ENCODE assay signal across 8 cellular contexts in genomic region chr17:794876-795275, GRCh38. TPM values are rescaled to one million over a fixed set of nuclear protein-coding genes. Genes with fewer than 3 reads are reported as not detected.
DNase-seq lines count a peak whose midpoint lies in the region; ATAC-seq and TF ChIP-seq lines count a peak whose summit lies in the region.

No MANE protein-coding gene starts in this region.

- CTCF ChIA-PET in AG04450 (lab: Charles Lee), result interaction anchor here (1.5 to 1.8 kb wide), 3 partner anchors 186 to 261 kb away, joined by 5 to 14 read pairs (median 6); no protein-coding TSS in a partner anchor

- H3K9me3 ChIP-seq in AG04450 (ENCODE audit: control insufficient read depth, insufficient read depth, low read length), result no peaks in the 10 kb centered on the region; the same call in 1 of the 2 replicates
- no peaks in the 10 kb centered on the region for H3K9me3 ChIP-seq in thoracic aorta

- H3K27ac ChIP-seq in AG04450 (ENCODE audit: low read depth, low read length), result peak overlapping the region; percentile 39
- H3K27ac ChIP-seq in thoracic aorta, result no peak overlapping the region

- H3K27me3 Mint-ChIP-seq in natural killer cell (ENCODE audit: low read depth in 2 of 2), result no peaks in the 10 kb centered on the region

- H3K36me3 ChIP-seq in thoracic aorta, result peaks cover 8% of the 10 kb centered on the region

- intact Hi-C loops in natural killer cell (cut with micrococcal nuclease), result loop anchor here (2.0 kb wide), 1 partner anchor 204 kb away; no protein-coding TSS in a partner anchor

- H3K27me3 ChIP-seq in AG04450 (ENCODE audit: control insufficient read depth, insufficient read depth, low read length) (no peaks in the 10 kb centered on the region), thoracic aorta (replicated peaks; ENCODE audit: insufficient read depth) (no peaks in the 10 kb centered on the region)

- H3K4me1 Mint-ChIP-seq in natural killer cell, result peaks cover 6 to 9% of the 10 kb centered on the region in 2 donors

- H3K36me3 Mint-ChIP-seq in natural killer cell, result no peaks in the 10 kb centered on the region

- H3K9me3 Mint-ChIP-seq in natural killer cell, result no peaks in the 10 kb centered on the region

- no peak overlapping the region for H3K4me3 ChIP-seq in AG04450 (ENCODE audit: low read depth, low read length)
- H3K4me3 ChIP-seq in fibroblast of villous mesenchyme (ENCODE audit: low read depth, low read length), result no peak overlapping the region
- peak overlapping the region; percentile 63 for H3K4me3 ChIP-seq in thoracic aorta

- no peak overlapping the region for H3K27ac Mint-ChIP-seq in natural killer cell

- TF ChIP-seq CTCF in AG04450 (IDR thresholded peaks at IDR 0.05; ENCODE audit: low read depth, low read length) (peak; percentile 56), GM20000 (IDR thresholded peaks at IDR 0.05; ENCODE audit: extremely low read depth, missing control alignments) (peak; percentile 57), fibroblast of villous mesenchyme (IDR thresholded peaks at IDR 0.05; ENCODE audit: insufficient read depth, low read depth, low read length) (peak; percentile 78), natural killer cell (IDR thresholded peaks at IDR 0.05) (peak; percentile 48), thoracic aorta (IDR thresholded peaks at IDR 0.05) (peak; percentile 79)

- POLR2A ChIA-PET in AG04450 (lab: Yijun Ruan, JAX), result interaction anchor here (0.8 to 1.2 kb wide), 4 partner anchors 185 to 202 kb away, joined by 3 read pairs; partner anchors contain the start of genes NXN and TIMM22

- ATAC-seq in natural killer cell (peak in 2 of 3 donors; percentile 60 to 73), thoracic aorta (ENCODE audit: insufficient number of reproducible peaks, low FRiP score, low read depth) (peak; percentile 19), GM21447 (IDR thresholded peaks at IDR 0.05; ENCODE audit: unreplicated experiment) (no peak)

- peaks cover 0 to 4% of the 10 kb centered on the region in 2 donors for H3K4me1 ChIP-seq in thoracic aorta (ENCODE audit: control insufficient read depth in 1 of 2, low read depth in 2 of 2)

- peak overlapping the region; percentile 13 for H3K4me3 Mint-ChIP-seq in natural killer cell

- DNase-seq in AG04450 (ENCODE audit: low read depth, low spot score) (peak; percentile 6), GM20000 (ENCODE audit: low spot score) (peak; percentile 81), NCI-H82 treated with DMSO at 0.1 percent for 48 hours (lab: John Stamatoyannopoulos, UW; ENCODE audit: unreplicated experiment) (peak; percentile 34), fibroblast of villous mesenchyme (ENCODE audit: low read depth) (peak; percentile 81), natural killer cell (no peak), thoracic aorta (ENCODE audit: low spot score) (peak; percentile 65)
- peak; percentile 71 for DNase-seq in activated effector memory CD4-positive, alpha-beta T cell treated with anti-CD3 and anti-CD28 coated beads, Interleukin-2, amount 50 U/mL, for 16 hours

RNA-seq across cellular contexts. Expression of gene MRM3, which starts 12.7 kb away (rescaled TPM):
- 8.1 and 8.7 TPM in 2 replicates for polyA plus RNA-seq in AG04450 (2011; rRNA removed)
- polyA minus RNA-seq in AG04450 (2011; rRNA and poly(A)+ RNA removed), result 4.1 and 8.6 TPM in 2 replicates
- total RNA-seq in fibroblast of villous mesenchyme (10.8 and 17.4 TPM in 2 replicates), natural killer cell (10 to 100 TPM; 24.3 to 32.2 (median 31.9) TPM), thoracic aorta (10 to 100 TPM in 1 of 2 donors, 1 to 10 TPM in 1; 5.7 to 10.5 TPM)

RNA-seq across cellular contexts. Expression of gene GLOD4, which starts 12.8 kb away (rescaled TPM):
- 33.5 and 42.2 TPM in 2 replicates for polyA plus RNA-seq in AG04450 (2011; rRNA removed)
- 18.7 and 23.1 TPM in 2 replicates for polyA minus RNA-seq in AG04450 (2011; rRNA and poly(A)+ RNA removed)
- total RNA-seq in fibroblast of villous mesenchyme (31.2 and 40.2 TPM in 2 replicates), natural killer cell (10 to 100 TPM; 62.5 to 67.1 (median 63.5) TPM), thoracic aorta (10 to 100 TPM; 28.7 to 47.4 TPM)

RNA-seq across cellular contexts. Expression of gene GEMIN4, which starts 42.8 kb away (rescaled TPM):
- polyA plus RNA-seq in AG04450 (2011; rRNA removed), result 9.3 and 13.6 TPM in 2 replicates
- polyA minus RNA-seq in AG04450 (2011; rRNA and poly(A)+ RNA removed), result 14.6 and 18.3 TPM in 2 replicates
- 9.3 and 11.7 TPM in 2 replicates for total RNA-seq in fibroblast of villous mesenchyme
- 10 to 100 TPM; 13.7 to 17.1 (median 13.7) TPM for total RNA-seq in natural killer cell
- 10 to 100 TPM; 15.4 to 19.6 TPM for total RNA-seq in thoracic aorta
